ENCODE assay signal across 1 cellular context in genomic region chr3:187041362-187042061, GRCh38.
TF ChIP-seq lines count a peak whose summit lies in the region.

No MANE protein-coding gene starts in this region.

TF ChIP-seq in HepG2, 621 proteins besides CTCF, POLR2A, EP300 and RAD21 (continued from another document):
- TF ChIP-seq SMYD3 (CRISPR knock-in tag; IDR thresholded peaks at IDR 0.05): peak; percentile 51; the same call in 1 of the 2 replicates
- TF ChIP-seq SOX5 (CRISPR knock-in tag; IDR thresholded peaks at IDR 0.05; ENCODE audit: borderline replicate concordance): peak; percentile 93
- TF ChIP-seq MTF1 (CRISPR knock-in tag; IDR thresholded peaks at IDR 0.05): no peak
- no peak for TF ChIP-seq MAF1 (CRISPR knock-in tag; IDR thresholded peaks at IDR 0.05; ENCODE audit: borderline replicate concordance)
- TF ChIP-seq ZNF512B (CRISPR knock-in tag; IDR thresholded peaks at IDR 0.05; ENCODE audit: borderline replicate concordance): no peak
- no peak for TF ChIP-seq MXD1 (CRISPR knock-in tag; IDR thresholded peaks at IDR 0.05)
- TF ChIP-seq CREB1 (IDR thresholded peaks at IDR 0.05): no peak
- peak; percentile 73; the same call in 1 of the 2 replicates for TF ChIP-seq CREB1 (CRISPR knock-in tag; IDR thresholded peaks at IDR 0.05)
- TF ChIP-seq DZIP1 (CRISPR knock-in tag; IDR thresholded peaks at IDR 0.05): no peak
